In genomic region chr19:55625004-55625326, GRCh38 we compare ENCODE assay signal across 8 cellular contexts. TPM values are rescaled to one million over a fixed set of nuclear protein-coding genes. Genes with fewer than 3 reads are reported as not detected.
A peak's percentile ranks its signal among the peaks of the same experiment; 100 is the strongest.
DNase-seq lines count a peak whose midpoint lies in the region; ATAC-seq, FAIRE-seq and TF ChIP-seq lines count a peak whose summit lies in the region.

No MANE protein-coding gene starts in this region.

- H3K27me3 Mint-ChIP-seq in CD4-positive, alpha-beta memory T cell = no peaks in the 10 kb centered on the region
- H3K27me3 Mint-ChIP-seq in endodermal cell (ENCODE audit: insufficient read depth) = peaks cover 10% of the 10 kb centered on the region

- H3K36me3 ChIP-seq in CD4-positive, alpha-beta memory T cell (ENCODE audit: insufficient read depth, low read length) = no peaks in the 10 kb centered on the region
- peaks cover 14% of the 10 kb centered on the region for H3K36me3 ChIP-seq in NT2/D1 (ENCODE audit: insufficient read depth, insufficient read length, low read length)
- peaks cover 13% of the 10 kb centered on the region for H3K36me3 ChIP-seq in endodermal cell (ENCODE audit: control insufficient read depth, insufficient read depth, low read length)
- H3K36me3 ChIP-seq in neutrophil = peaks cover 9% of the 10 kb centered on the region

- intact Hi-C loops in CD4-positive, alpha-beta memory T cell (cut with micrococcal nuclease) = loop anchor here (10.0 kb wide), 1 partner anchor 240 kb away; the partner anchor contains the start of genes RPL28 and TMEM238

- no peaks in the 10 kb centered on the region for H3K9me3 ChIP-seq in CD4-positive, alpha-beta memory T cell (ENCODE audit: control insufficient read depth in 1 of 2, low read length in 2 of 2)
- H3K9me3 ChIP-seq in NT2/D1 (ENCODE audit: insufficient read depth, low read length) (no peaks in the 10 kb centered on the region), endodermal cell (ENCODE audit: control insufficient read depth, low read length) (no peaks in the 10 kb centered on the region), neutrophil (no peaks in the 10 kb centered on the region)

- no peak for DNase-seq in CD4-positive, alpha-beta memory T cell
- no peak for DNase-seq in NT2/D1 (ENCODE audit: low read depth, low spot score)
- DNase-seq in endodermal cell = no peak
- DNase-seq in GDM1 (lab: John Stamatoyannopoulos, UW) = no peak
- no peak for DNase-seq in RCC 7860 (ENCODE audit: low spot score)
- DNase-seq in T-helper 9 cell = no peak

- peak overlapping the region; percentile 61 for H3K9ac ChIP-seq in NT2/D1 (ENCODE audit: insufficient read length, low read depth)
- peak overlapping the region; percentile 72 for H3K9ac ChIP-seq in endodermal cell (ENCODE audit: extremely low read depth, low read length, poor library complexity, severe bottlenecking)

- H3K4me3 Mint-ChIP-seq in CD4-positive, alpha-beta memory T cell = peak overlapping the region; percentile 88 to 96 (median 90)
- H3K4me3 Mint-ChIP-seq in endodermal cell = peak overlapping the region; percentile 73

- POLR2A ChIA-PET in CD4-positive, alpha-beta memory T cell (lab: Charles Lee; ENCODE audit: partially characterized antibody) = interaction anchor here (0.6 to 6.2 kb wide), 15 partner anchors 8 to 241 kb away, joined by 3 to 95 read pairs (median 7); partner anchors contain the start of genes FIZ1, TMEM238, U2AF2 and UBE2S

- H3K27ac ChIP-seq in CD4-positive, alpha-beta memory T cell (ENCODE audit: low read depth, low read length) = peak overlapping the region; percentile 88
- H3K27ac ChIP-seq in endodermal cell (ENCODE audit: low read depth, low read length) = peak overlapping the region; percentile 80
- peak overlapping the region; percentile 96 for H3K27ac ChIP-seq in neutrophil

- peaks cover 0 to 11% of the 10 kb centered on the region in 2 donors for H3K36me3 Mint-ChIP-seq in CD4-positive, alpha-beta memory T cell
- peaks cover 11% of the 10 kb centered on the region for H3K36me3 Mint-ChIP-seq in endodermal cell (ENCODE audit: low read depth)

- ATAC-seq in GM19455 (IDR thresholded peaks at IDR 0.05; ENCODE audit: unreplicated experiment) = no peak

- H3K27me3 ChIP-seq in CD4-positive, alpha-beta memory T cell (ENCODE audit: insufficient read depth, low read length) = no peaks in the 10 kb centered on the region
- no peaks in the 10 kb centered on the region for H3K27me3 ChIP-seq in NT2/D1 (ENCODE audit: insufficient read depth, insufficient read length)
- H3K27me3 ChIP-seq in endodermal cell (ENCODE audit: control insufficient read depth, insufficient read depth, low read length, poor library complexity, severe bottlenecking) = no peaks in the 10 kb centered on the region
- no peaks in the 10 kb centered on the region for H3K27me3 ChIP-seq in neutrophil

- H3K27ac Mint-ChIP-seq in CD4-positive, alpha-beta memory T cell = peak overlapping the region; percentile 96 to 99 (median 98)
- H3K27ac Mint-ChIP-seq in endodermal cell = peak overlapping the region; percentile 92

- peak overlapping the region; percentile 57 to 64 for H3K4me3 ChIP-seq in CD4-positive, alpha-beta memory T cell (ENCODE audit: low read length in 2 of 2)
- H3K4me3 ChIP-seq in NT2/D1 (ENCODE audit: insufficient read length, low read depth) (peak overlapping the region; percentile 31), endodermal cell (ENCODE audit: low read length) (peak overlapping the region; percentile 83), neutrophil (ENCODE audit: low read depth in 1 of 2, low read length in 1 of 2) (peak overlapping the region; percentile 66 to 79)

- no peak for FAIRE-seq in RCC 7860 (lab: Jason Lieb, UNC)

- H3K9me3 Mint-ChIP-seq in CD4-positive, alpha-beta memory T cell = no peaks in the 10 kb centered on the region
- H3K9me3 Mint-ChIP-seq in endodermal cell = no peaks in the 10 kb centered on the region

- CTCF ChIA-PET in CD4-positive, alpha-beta memory T cell (lab: Charles Lee; ENCODE audit: partially characterized antibody) = interaction anchor here (0.6 to 9.1 kb wide), 13 partner anchors 8 to 472 kb away, joined by 3 to 94 read pairs (median 4); partner anchors contain the start of genes FIZ1, ZNF524 and ZNF865

- peaks cover 38% of the 10 kb centered on the region for H3K4me1 ChIP-seq in CD4-positive, alpha-beta memory T cell (ENCODE audit: insufficient read depth, low read length)
- H3K4me1 ChIP-seq in NT2/D1 (ENCODE audit: insufficient read depth, insufficient read length) (no peaks in the 10 kb centered on the region), endodermal cell (ENCODE audit: control insufficient read depth, insufficient read depth, low read length) (no peaks in the 10 kb centered on the region), neutrophil (ENCODE audit: control insufficient read depth in 1 of 2, insufficient read depth in 1 of 2, low read depth in 1 of 2, low read length in 1 of 2) (peaks cover 49 to 53% of the 10 kb centered on the region in 2 experiments)

- TF ChIP-seq CTCF in endodermal cell (conservative IDR thresholded peaks at IDR 0.05) (no peak), neutrophil (IDR thresholded peaks at IDR 0.05) (no peak)

- H3K4me1 Mint-ChIP-seq in CD4-positive, alpha-beta memory T cell = peaks cover 30 to 56% (median 42%) of the 10 kb centered on the region in 4 donors
- H3K4me1 Mint-ChIP-seq in endodermal cell = peaks cover 2% of the 10 kb centered on the region

- 66 to 72% methylated on average over 8 to 11 of the region's 11 CpGs for WGBS in endodermal cell (ENCODE audit: insufficient coverage in 1 of 2, insufficient read length in 1 of 2), 2 experiments

RNA-seq across cellular contexts. Expression of gene ZNF784, which starts 0.6 kb away (rescaled TPM):
- total RNA-seq in CD4-positive, alpha-beta memory T cell = 1 to 10 TPM; 7.4 TPM
- polyA plus RNA-seq in CD4-positive, alpha-beta memory T cell = 1 to 10 TPM; 1.7 to 2.1 TPM
- 10 to 100 TPM in 1 of 2 donors, 1 to 10 TPM in 1; 7.2 to 10.7 TPM for total RNA-seq in endodermal cell
- polyA plus RNA-seq in endodermal cell (2013, experiment 1 of 2) = 15.0 TPM
- 13.7 TPM for polyA plus RNA-seq in endodermal cell (2013, experiment 2 of 2)

RNA-seq across cellular contexts. Expression of gene ZNF580, which starts 15.8 kb away (rescaled TPM):
- 100 to 1,000 TPM in 1 of 2 experiments, 10 to 100 TPM in 1; 92.7 to 105 TPM for total RNA-seq in CD4-positive, alpha-beta memory T cell
- polyA plus RNA-seq in CD4-positive, alpha-beta memory T cell = 10 to 100 TPM in 1 of 2 donors, 1 to 10 TPM in 1; 7.2 to 17.8 TPM
- 10 to 100 TPM; 27.3 to 38.6 TPM for total RNA-seq in endodermal cell
- 35.6 TPM for polyA plus RNA-seq in endodermal cell (2013, experiment 1 of 2)
- polyA plus RNA-seq in endodermal cell (2013, experiment 2 of 2) = 31.7 TPM

RNA-seq across cellular contexts. Expression of gene ZNF581, which starts 18.5 kb away (rescaled TPM):
- 10 to 100 TPM; 21.2 to 23.4 TPM for total RNA-seq in CD4-positive, alpha-beta memory T cell
- 10 to 100 TPM; 22.5 to 28.5 TPM for polyA plus RNA-seq in CD4-positive, alpha-beta memory T cell
- 10 to 100 TPM; 47.2 to 48.7 TPM for total RNA-seq in endodermal cell
- polyA plus RNA-seq in endodermal cell (2013, experiment 1 of 2) = 41.7 TPM
- polyA plus RNA-seq in endodermal cell (2013, experiment 2 of 2) = 38.5 TPM

RNA-seq across cellular contexts. Expression of gene ZNF865, which starts 19.5 kb away (rescaled TPM):
- 10 to 100 TPM; 20.3 to 20.9 TPM for total RNA-seq in CD4-positive, alpha-beta memory T cell
- under 1 TPM in 1 of 2 donors, not detected in 1; 0.30 TPM for polyA plus RNA-seq in CD4-positive, alpha-beta memory T cell
- 10 to 100 TPM; 14.5 to 14.9 TPM for total RNA-seq in endodermal cell
- polyA plus RNA-seq in endodermal cell (2013, experiment 1 of 2) = 12.0 TPM
- 11.0 TPM for polyA plus RNA-seq in endodermal cell (2013, experiment 2 of 2)

RNA-seq across cellular contexts. Expression of gene CCDC106, which starts 23.0 kb away (rescaled TPM):
- 1 to 10 TPM; 1.2 to 1.5 TPM for total RNA-seq in CD4-positive, alpha-beta memory T cell
- under 1 TPM; 0.47 to 0.69 TPM for polyA plus RNA-seq in CD4-positive, alpha-beta memory T cell
- 10 to 100 TPM; 18.0 to 24.9 TPM for total RNA-seq in endodermal cell
- polyA plus RNA-seq in endodermal cell (2013, experiment 1 of 2) = 16.2 TPM
- polyA plus RNA-seq in endodermal cell (2013, experiment 2 of 2) = 14.6 TPM

Comparison
In these comparisons a context has a peak if more than half of its experiments do, and no peak if none do; other contexts are left out.
1. H3K4me3 ChIP-seq: peak in every context shown above with its lines; median percentile 83 in endodermal cell; 72 in neutrophil; 60 in CD4-positive, alpha-beta memory T cell; 31 in NT2/D1.